Comparison of ENCODE assay signal across 19 cellular contexts in the genomic region with DNA sequence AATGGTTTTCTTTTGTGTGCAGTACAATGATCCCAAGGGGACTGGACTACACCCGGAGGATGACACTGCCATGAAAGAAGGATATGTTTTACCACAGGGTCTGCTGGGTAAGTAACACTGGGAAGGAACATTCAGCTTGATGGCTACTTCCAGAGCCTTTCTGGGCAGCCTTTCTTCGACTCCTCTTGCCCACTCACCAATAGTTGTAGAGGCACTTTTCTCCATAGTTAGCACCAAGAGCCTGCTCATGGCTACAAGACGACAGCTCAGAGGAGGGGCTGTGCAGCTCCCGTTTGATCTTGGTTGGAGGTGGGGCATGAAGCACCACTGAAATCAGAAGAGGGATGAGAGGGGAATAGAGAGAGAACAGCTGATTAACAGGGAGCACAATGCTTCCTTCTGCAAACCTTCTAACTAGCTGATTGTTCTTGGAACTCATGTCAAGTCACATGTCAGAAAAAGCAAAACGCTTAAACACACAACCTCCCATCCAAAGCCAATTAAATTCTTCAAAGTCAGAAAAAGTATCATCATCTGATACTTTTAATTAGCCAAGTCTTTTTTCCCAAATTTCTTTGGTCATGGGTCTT.
"Had no signal": no experiment of that assay in that cellular context is flagged by ENCODE, and none has a peak within 500 bp of the region (broad histone marks: within the 10 kb centered on the region; RNA-seq: fewer than 3 reads in every experiment).

No MANE protein-coding gene starts in this region.

- H3K27ac Mint-ChIP-seq: activated CD4-positive, alpha-beta T cell treated with anti-CD3 and anti-CD28 coated beads, Interleukin-2, amount 10 ng/mL, durations not matched to agents 7 days and 5 days; activated naive CD4-positive, alpha-beta T cell treated with anti-CD3 and anti-CD28 coated beads for 36 hours; mesothelial cell of epicardium; nephron; T-helper 1 cell treated with Interleukin-12 subunit alpha and Interleukin-12 subunit beta and Interleukin-4 antibody, amounts not matched to agents 30 μg/mL and 1 μg/mL, for 36 hours had no signal

- H3K27me3 Mint-ChIP-seq: brain, progenitor cell of endocrine pancreas had no signal

- H3K4me1 Mint-ChIP-seq: activated CD4-positive, alpha-beta T cell treated with anti-CD3 and anti-CD28 coated beads, Interleukin-2, amount 10 ng/mL, durations not matched to agents 7 days and 5 days; mesothelial cell of epicardium; nephron had no signal

- ATAC-seq: activated CD4-positive, CD25-positive, alpha-beta regulatory T cell treated with anti-CD3 and anti-CD28 coated beads, Interleukin-2, amount 50 U/mL, for 24 hours; activated T-cell treated with anti-CD3 and anti-CD28 coated beads, Interleukin-2, amount 50 U/mL, for 4 hours; esophagus mucosa; gastroesophageal sphincter; left colon; lower lobe of right lung had no signal

- H3K9me3 Mint-ChIP-seq: activated CD4-positive, alpha-beta T cell treated with anti-CD3 and anti-CD28 coated beads, Interleukin-2, amount 10 ng/mL, durations not matched to agents 7 days and 5 days; activated naive CD4-positive, alpha-beta T cell treated with anti-CD3 and anti-CD28 coated beads for 36 hours; activated T-cell treated with anti-CD3 and anti-CD28 coated beads, Interleukin-2, amount 50 U/mL, for 4 hours; nephron; T-helper 1 cell treated with Interleukin-12 subunit alpha and Interleukin-12 subunit beta and Interleukin-4 antibody, amounts not matched to agents 30 μg/mL and 1 μg/mL, for 36 hours had no signal

- H3K4me3 Mint-ChIP-seq: activated CD4-positive, alpha-beta T cell treated with anti-CD3 and anti-CD28 coated beads, Interleukin-2, amount 10 ng/mL, durations not matched to agents 7 days and 5 days; activated naive CD4-positive, alpha-beta T cell treated with anti-CD3 and anti-CD28 coated beads for 36 hours; activated T-cell treated with anti-CD3 and anti-CD28 coated beads, Interleukin-2, amount 50 U/mL, for 4 hours; mesothelial cell of epicardium; nephron; T-helper 1 cell treated with Interleukin-12 subunit alpha and Interleukin-12 subunit beta and Interleukin-4 antibody, amounts not matched to agents 30 μg/mL and 1 μg/mL, for 36 hours had no signal

- DNase-seq: activated CD4-positive, alpha-beta T cell treated with anti-CD3 and anti-CD28 coated beads, Interleukin-2, amount 10 ng/mL, durations not matched to agents 7 days and 5 days; activated CD8-positive, alpha-beta memory T cell treated with anti-CD3 and anti-CD28 coated beads, Interleukin-2, amount 50 U/mL, for 4 hours; activated naive CD4-positive, alpha-beta T cell treated with anti-CD3 and anti-CD28 coated beads for 36 hours; activated T-cell treated with anti-CD3 and anti-CD28 coated beads, Interleukin-2, amount 50 U/mL, for 4 hours; islet precursor cell; left colon; lower lobe of right lung; stimulated activated CD4-positive, alpha-beta T cell treated with anti-CD3 and anti-CD28 coated beads, Interleukin-12 subunit alpha, Interleukin-12 subunit beta, amount 100 ng/mL, for 4 hours; stimulated activated CD4-positive, alpha-beta T cell treated with anti-CD3 and anti-CD28 coated beads, Interleukin-1b, Interleukin-23, amount 100 ng/mL, for 48 hours; stimulated activated CD8-positive, alpha-beta memory T cell treated with anti-CD3 and anti-CD28 coated beads, Interleukin-4, amount 100 ng/mL, for 48 hours; stimulated activated naive CD4-positive, alpha-beta T cell had no signal
